ENCODE assay signal across 28 cellular contexts in genomic region chr19:53965091-53965490, GRCh38. TPM values are rescaled to one million over a fixed set of nuclear protein-coding genes. Genes with fewer than 3 reads are reported as not detected.
A peak's percentile ranks its signal among the peaks of the same experiment; 100 is the strongest.
DNase-seq lines count a peak whose midpoint lies in the region; ATAC-seq and TF ChIP-seq lines count a peak whose summit lies in the region.
"Had no signal": no experiment of that assay in that cellular context is flagged by ENCODE, and none has a peak within 500 bp of the region (broad histone marks: within the 10 kb centered on the region; RNA-seq: fewer than 3 reads in every experiment).

No MANE protein-coding gene starts in this region.

- no peak for ATAC-seq in GM18858 (IDR thresholded peaks at IDR 0.05; ENCODE audit: unreplicated experiment)
- ATAC-seq: CD8-positive, alpha-beta T cell had no signal

- H3K27ac ChIP-seq in skeletal muscle tissue (ENCODE audit: low read depth, low read length): no peak overlapping the region
- H3K27ac ChIP-seq: SJCRH30, thyroid gland had no signal

- no peaks in the 10 kb centered on the region for H3K4me1 Mint-ChIP-seq in activated CD4-positive, alpha-beta memory T cell treated with anti-CD3 and anti-CD28 coated beads, Interleukin-2, amount 10 ng/mL, durations not matched to agents 7 days and 5 days
- peaks cover 2% of the 10 kb centered on the region for H3K4me1 Mint-ChIP-seq in activated CD4-positive, alpha-beta memory T cell treated with anti-CD3 and anti-CD28 coated beads for 36 hours (ENCODE audit: low read depth)
- H3K4me1 Mint-ChIP-seq in endothelial cell (ENCODE audit: unreplicated experiment): peaks cover 33% of the 10 kb centered on the region

- no peaks in the 10 kb centered on the region for H3K9me3 ChIP-seq in skeletal muscle tissue (ENCODE audit: control insufficient read depth in 3 of 3, low read length in 3 of 3)
- H3K9me3 ChIP-seq: SJCRH30, thyroid gland had no signal

- H3K9ac ChIP-seq in skeletal muscle tissue (ENCODE audit: low read depth in 1 of 3, low read length in 3 of 3): no peak overlapping the region

- no peak for TF ChIP-seq POLR2A in NB4 (IDR thresholded peaks at IDR 0.05; ENCODE audit: extremely low read depth, insufficient read length)

- H3K27me3 ChIP-seq in skeletal muscle tissue (ENCODE audit: control insufficient read depth in 3 of 3, insufficient read depth in 3 of 3, low read length in 3 of 3): peaks cover 37 to 43% (median 39%) of the 10 kb centered on the region in 3 donors
- H3K27me3 ChIP-seq: SJCRH30 had no signal

- H3K4me3 ChIP-seq in NB4 (ENCODE audit: low read depth, low read length) (peak overlapping the region; percentile 34), skeletal muscle tissue (ENCODE audit: low read length in 3 of 3) (peak overlapping the region; percentile 2 to 46 (median 27))
- H3K4me3 ChIP-seq: SJCRH30, thyroid gland had no signal

- H3K27ac Mint-ChIP-seq in activated CD4-positive, alpha-beta memory T cell treated with anti-CD3 and anti-CD28 coated beads, Interleukin-2, amount 10 ng/mL, durations not matched to agents 7 days and 5 days: no peak overlapping the region
- no peak overlapping the region for H3K27ac Mint-ChIP-seq in activated CD4-positive, alpha-beta memory T cell treated with anti-CD3 and anti-CD28 coated beads for 36 hours
- H3K27ac Mint-ChIP-seq in endothelial cell (ENCODE audit: unreplicated experiment): no peak overlapping the region
- H3K27ac Mint-ChIP-seq: CD8-positive, alpha-beta T cell; memory B cell; stimulated activated naive CD8-positive, alpha-beta T cell treated with anti-CD3 and anti-CD28 coated beads, Interleukin-15, Interleukin-2, amounts not matched to agents 100 ng/mL and 50 ng/mL, for 24 hours had no signal

- H3K27me3 Mint-ChIP-seq in activated CD4-positive, alpha-beta memory T cell treated with anti-CD3 and anti-CD28 coated beads, Interleukin-2, amount 10 ng/mL, durations not matched to agents 7 days and 5 days: peaks cover 42% of the 10 kb centered on the region
- peaks cover 46% of the 10 kb centered on the region for H3K27me3 Mint-ChIP-seq in activated CD4-positive, alpha-beta memory T cell treated with anti-CD3 and anti-CD28 coated beads for 36 hours
- peaks cover 13% of the 10 kb centered on the region for H3K27me3 Mint-ChIP-seq in endothelial cell (ENCODE audit: unreplicated experiment)

- H3K36me3 ChIP-seq in skeletal muscle tissue (ENCODE audit: control insufficient read depth in 3 of 3, insufficient read depth in 3 of 3, low read length in 3 of 3): no peaks in the 10 kb centered on the region
- H3K36me3 ChIP-seq: SJCRH30, thyroid gland had no signal

- CTCF ChIA-PET in activated CD4-positive, alpha-beta memory T cell treated with anti-CD3 and anti-CD28 coated beads, Interleukin-2, amount 10 ng/mL, durations not matched to agents 7 days and 5 days (lab: Charles Lee): interaction anchor here (0.8 kb wide), 1 partner anchor 59 kb away, joined by 3 read pairs; no protein-coding TSS in a partner anchor
- CTCF ChIA-PET in activated CD4-positive, alpha-beta memory T cell treated with anti-CD3 and anti-CD28 coated beads for 36 hours (lab: Charles Lee): no interaction called here

- intact Hi-C loops in activated CD4-positive, alpha-beta memory T cell treated with anti-CD3 and anti-CD28 coated beads for 36 hours (cut with micrococcal nuclease): no loop called here

- POLR2A ChIA-PET in activated CD4-positive, alpha-beta memory T cell treated with anti-CD3 and anti-CD28 coated beads, Interleukin-2, amount 10 ng/mL, durations not matched to agents 7 days and 5 days (lab: Charles Lee): no interaction called here
- POLR2A ChIA-PET in activated CD4-positive, alpha-beta memory T cell treated with anti-CD3 and anti-CD28 coated beads for 36 hours (lab: Charles Lee): no interaction called here

- H3K4me3 Mint-ChIP-seq in activated CD4-positive, alpha-beta memory T cell treated with anti-CD3 and anti-CD28 coated beads, Interleukin-2, amount 10 ng/mL, durations not matched to agents 7 days and 5 days: peak overlapping the region; percentile 21
- no peak overlapping the region for H3K4me3 Mint-ChIP-seq in activated CD4-positive, alpha-beta memory T cell treated with anti-CD3 and anti-CD28 coated beads for 36 hours
- H3K4me3 Mint-ChIP-seq in endothelial cell (ENCODE audit: unreplicated experiment): peak overlapping the region; percentile 82
- H3K4me3 Mint-ChIP-seq: CD8-positive, alpha-beta T cell; memory B cell; neural crest cell; stimulated activated naive CD8-positive, alpha-beta T cell treated with anti-CD3 and anti-CD28 coated beads, Interleukin-15, Interleukin-2, amounts not matched to agents 100 ng/mL and 50 ng/mL, for 24 hours had no signal

- DNase-seq in activated CD4-positive, alpha-beta memory T cell treated with anti-CD3 and anti-CD28 coated beads, Interleukin-2, amount 10 ng/mL, durations not matched to agents 7 days and 5 days: no peak
- DNase-seq in activated CD4-positive, alpha-beta memory T cell treated with anti-CD3 and anti-CD28 coated beads for 36 hours: no peak
- DNase-seq in NB4 (ENCODE audit: low read depth) (no peak), endothelial cell (ENCODE audit: low spot score) (no peak), NCI-H2107 (lab: John Stamatoyannopoulos, UW) (no peak), cerebellum (ENCODE audit: low spot score) (no peak)
- DNase-seq: 8988T; activated CD4-positive, alpha-beta T cell treated with anti-CD3 and anti-CD28 coated beads for 1 hour; activated CD8-positive, alpha-beta memory T cell treated with anti-CD3 and anti-CD28 coated beads for 24 hours; activated gamma-delta T cell treated with Interleukin-2 at 50 U/mL for 16 hours; activated T-cell treated with anti-CD3 and anti-CD28 coated beads, Interleukin-2, amount 50 U/mL, for 1 hour; CD8-positive, alpha-beta T cell; cerebellar nuclear complex; effector CD4-positive, alpha-beta T cell; EL; NCI-H1092; NCI-H187; NCI-H524 treated with DMSO at 0.1 percent for 48 hours; NK-92 treated with Interleukin-12 subunit alpha and Interleukin-12 subunit beta, amount 100 ng/mL, for 24 hours; SJCRH30; thyroid gland had no signal

- no peak for TF ChIP-seq CTCF in NB4 (IDR thresholded peaks at IDR 0.05; ENCODE audit: low read depth, low read length)
- no peak for TF ChIP-seq CTCF in endothelial cell (IDR thresholded peaks at IDR 0.05; ENCODE audit: unreplicated experiment)

- H3K9me3 Mint-ChIP-seq in activated CD4-positive, alpha-beta memory T cell treated with anti-CD3 and anti-CD28 coated beads, Interleukin-2, amount 10 ng/mL, durations not matched to agents 7 days and 5 days: no peaks in the 10 kb centered on the region
- H3K9me3 Mint-ChIP-seq in activated CD4-positive, alpha-beta memory T cell treated with anti-CD3 and anti-CD28 coated beads for 36 hours: no peaks in the 10 kb centered on the region
- no peaks in the 10 kb centered on the region for H3K9me3 Mint-ChIP-seq in endothelial cell (ENCODE audit: unreplicated experiment)
- H3K9me3 Mint-ChIP-seq: CD8-positive, alpha-beta T cell; neural crest cell; stimulated activated naive CD8-positive, alpha-beta T cell treated with anti-CD3 and anti-CD28 coated beads, Interleukin-15, Interleukin-2, amounts not matched to agents 100 ng/mL and 50 ng/mL, for 24 hours had no signal

- peaks cover 0 to 8% (median 3%) of the 10 kb centered on the region in 3 donors for H3K4me1 ChIP-seq in skeletal muscle tissue (ENCODE audit: control insufficient read depth in 3 of 3, insufficient read depth in 3 of 3, low read length in 3 of 3)
- H3K4me1 ChIP-seq: SJCRH30, thyroid gland had no signal

- no peaks in the 10 kb centered on the region for H3K36me3 Mint-ChIP-seq in activated CD4-positive, alpha-beta memory T cell treated with anti-CD3 and anti-CD28 coated beads, Interleukin-2, amount 10 ng/mL, durations not matched to agents 7 days and 5 days (ENCODE audit: low read depth)
- H3K36me3 Mint-ChIP-seq in activated CD4-positive, alpha-beta memory T cell treated with anti-CD3 and anti-CD28 coated beads for 36 hours: no peaks in the 10 kb centered on the region
- peaks cover 4% of the 10 kb centered on the region for H3K36me3 Mint-ChIP-seq in endothelial cell (ENCODE audit: low read depth, unreplicated experiment)
- H3K36me3 Mint-ChIP-seq: CD8-positive, alpha-beta T cell had no signal

RNA-seq across cellular contexts. Expression of gene CACNG8, which starts 2.4 kb away (rescaled TPM):
- total RNA-seq in activated CD4-positive, alpha-beta memory T cell treated with anti-CD3 and anti-CD28 coated beads, Interleukin-2, amount 10 ng/mL, durations not matched to agents 7 days and 5 days: under 1 TPM in 1 of 2 experiments, not detected in 1; 0.05 TPM
- under 1 TPM in 1 of 2 experiments, not detected in 1; 0.02 TPM for total RNA-seq in activated CD4-positive, alpha-beta memory T cell treated with anti-CD3 and anti-CD28 coated beads for 36 hours
- total RNA-seq in endothelial cell (ENCODE audit: unreplicated experiment): 12.9 TPM
- under 0.01 TPM for total RNA-seq in skeletal muscle tissue
- 4.2 TPM for total RNA-seq in cerebellum
- total RNA-seq: CD8-positive, alpha-beta T cell; epithelial cell of proximal tubule; fibroblast of villous mesenchyme; SJCRH30; thyroid gland had no signal

RNA-seq across cellular contexts. Expression of gene CACNG6, which starts 26.3 kb away (rescaled TPM):
- not detected for total RNA-seq in activated CD4-positive, alpha-beta memory T cell treated with anti-CD3 and anti-CD28 coated beads, Interleukin-2, amount 10 ng/mL, durations not matched to agents 7 days and 5 days
- total RNA-seq in activated CD4-positive, alpha-beta memory T cell treated with anti-CD3 and anti-CD28 coated beads for 36 hours: not detected
- total RNA-seq in endothelial cell (ENCODE audit: unreplicated experiment): 0.21 TPM
- total RNA-seq in skeletal muscle tissue: 17.7 TPM
- not detected for total RNA-seq in cerebellum
- total RNA-seq: CD8-positive, alpha-beta T cell; thyroid gland had no signal

RNA-seq across cellular contexts. Expression of gene CACNG7, which starts 56.0 kb away (rescaled TPM):
- total RNA-seq in activated CD4-positive, alpha-beta memory T cell treated with anti-CD3 and anti-CD28 coated beads, Interleukin-2, amount 10 ng/mL, durations not matched to agents 7 days and 5 days: not detected
- total RNA-seq in activated CD4-positive, alpha-beta memory T cell treated with anti-CD3 and anti-CD28 coated beads for 36 hours: not detected
- total RNA-seq in endothelial cell (ENCODE audit: unreplicated experiment) (0.51 TPM), skeletal muscle tissue (not detected), cerebellum (14.0 TPM)
- total RNA-seq: CD8-positive, alpha-beta T cell; epithelial cell of proximal tubule; SJCRH30; thyroid gland had no signal

Comparison
In these comparisons a context has a peak if more than half of its experiments do, and no peak if none do; other contexts are left out.
1. RNA of gene CACNG6, which starts 26.3 kb away (total RNA-seq): 17.7 TPM in skeletal muscle tissue (single experiment); 0.21 TPM in endothelial cell (single experiment), not detected in cerebellum (single experiment), not detected in activated CD4-positive, alpha-beta memory T cell treated with anti-CD3 and anti-CD28 coated beads, Interleukin-2, amount 10 ng/mL, durations not matched to agents 7 days and 5 days and not detected in activated CD4-positive, alpha-beta memory T cell treated with anti-CD3 and anti-CD28 coated beads for 36 hours; every median in the first group is over 10 times any median in the second.